In the genomic region with DNA sequence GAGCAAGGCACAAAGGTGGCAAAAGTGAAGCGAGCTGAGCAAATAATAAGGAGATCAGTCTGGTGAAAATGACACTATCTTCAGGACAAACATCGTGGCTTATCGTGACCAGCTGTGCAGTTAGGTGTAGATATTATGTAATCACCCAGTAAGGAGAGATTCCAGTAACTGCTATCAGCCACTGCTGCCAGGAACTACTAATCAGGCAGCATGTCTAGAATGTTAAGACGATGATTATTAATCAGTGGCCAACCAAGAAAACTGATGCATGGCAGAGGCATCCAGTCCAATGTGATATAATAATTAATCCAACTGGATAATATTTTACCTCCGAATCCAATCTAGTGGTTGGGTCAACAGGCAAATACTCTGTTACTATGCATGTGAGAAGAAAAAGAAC, we compare ENCODE assay signal across 14 cellular contexts.
DNase-seq lines count a peak whose midpoint lies in the region; ATAC-seq and TF ChIP-seq lines count a peak whose summit lies in the region.
"Had no signal": no experiment of that assay in that cellular context is flagged by ENCODE, and none has a peak within 500 bp of the region (broad histone marks: within the 10 kb centered on the region; RNA-seq: fewer than 3 reads in every experiment).

No MANE protein-coding gene starts in this region.

- H3F3A ChIP-seq in PC-9 (ENCODE audit: insufficient read depth, low read depth) = no peaks in the 10 kb centered on the region

- H3K9me2 ChIP-seq in PC-9 (ENCODE audit: insufficient read depth) = no peaks in the 10 kb centered on the region

- ATAC-seq in GM19397 (IDR thresholded peaks at IDR 0.05; ENCODE audit: unreplicated experiment) (no peak), GM21528 (IDR thresholded peaks at IDR 0.05; ENCODE audit: low FRiP score, unreplicated experiment) (no peak), GM18870 (IDR thresholded peaks at IDR 0.05; ENCODE audit: unreplicated experiment) (no peak)
- ATAC-seq: activated CD4-positive, CD25-positive, alpha-beta regulatory T cell treated with anti-CD3 and anti-CD28 coated beads, Interleukin-2, amount 50 U/mL, for 24 hours had no signal

- H3K79me2 ChIP-seq in ACC112 (ENCODE audit: control insufficient read depth, insufficient read depth, low read length, unreplicated experiment) (no peaks in the 10 kb centered on the region), PC-9 (ENCODE audit: low read depth) (no peaks in the 10 kb centered on the region)

- POLR2A ChIA-PET in PC-9 (lab: Charles Lee; ENCODE audit: unreplicated experiment) = interaction anchor here (0.8 to 0.9 kb wide), 2 partner anchors 19 to 355 kb away, joined by 3 to 6 read pairs; no protein-coding TSS in a partner anchor

- DNase-seq in PC-9 (no peak), fibroblast of the aortic adventitia (ENCODE audit: low read depth) (peak; percentile 81), non-pigmented ciliary epithelial cell (ENCODE audit: low read depth) (peak; percentile 72), DMS153 treated with DMSO at 0.1 percent for 48 hours (lab: John Stamatoyannopoulos, UW; ENCODE audit: unreplicated experiment) (no peak)
- DNase-seq: activated naive CD4-positive, alpha-beta T cell; C1 segment of cervical spinal cord; effector CD8-positive, alpha-beta T cell; retina; SIG-M5 had no signal

- intact Hi-C loops in PC-9 (cut with micrococcal nuclease; ENCODE audit: unreplicated experiment) = loop anchor here (5.0 kb wide), 1 partner anchor 200 kb away; no protein-coding TSS in a partner anchor

- no peak overlapping the region for H3K4me2 ChIP-seq in PC-9

- BruUV-seq in PC-9 (replicated peaks; lab: Mats Ljungman, UMichigan) = no TSS peak

- H3K9me3 ChIP-seq in PC-9 (ENCODE audit: insufficient read depth, low read depth) = no peaks in the 10 kb centered on the region

- no peaks in the 10 kb centered on the region for H4K20me1 ChIP-seq in PC-9 (ENCODE audit: insufficient read depth)

- H3K4me1 ChIP-seq in ACC112 (ENCODE audit: control insufficient read depth, insufficient read depth, low read length, unreplicated experiment) = peaks cover 41% of the 10 kb centered on the region
- peaks cover 18% of the 10 kb centered on the region for H3K4me1 ChIP-seq in PC-9 (replicated peaks; ENCODE audit: insufficient read depth)

- H3K4me3 ChIP-seq in ACC112 (ENCODE audit: low read depth, low read length) = no peak overlapping the region
- no peak overlapping the region for H3K4me3 ChIP-seq in PC-9
- H3K4me3 ChIP-seq in fibroblast of the aortic adventitia (ENCODE audit: low read depth, low read length) = no peak overlapping the region

- H3K27me3 ChIP-seq in ACC112 (ENCODE audit: insufficient read depth, low read length) (no peaks in the 10 kb centered on the region), PC-9 (ENCODE audit: insufficient read depth, low read depth) (no peaks in the 10 kb centered on the region)

- TF ChIP-seq CTCF in PC-9 (conservative IDR thresholded peaks at IDR 0.05) (no peak), fibroblast of the aortic adventitia (IDR thresholded peaks at IDR 0.05; ENCODE audit: insufficient read depth, low read length) (no peak)

- CTCF ChIA-PET in PC-9 (lab: Charles Lee) = no interaction called here

- no peaks in the 10 kb centered on the region for H3K36me3 ChIP-seq in ACC112 (ENCODE audit: insufficient read depth, low read length)
- no peaks in the 10 kb centered on the region for H3K36me3 ChIP-seq in PC-9 (ENCODE audit: low read depth)

- H2AFZ ChIP-seq in ACC112 (ENCODE audit: low read length, unreplicated experiment) = peak overlapping the region; percentile 49
- no peak overlapping the region for H2AFZ ChIP-seq in PC-9

- H3K27ac ChIP-seq in ACC112 (ENCODE audit: low read depth, low read length) (peak overlapping the region; percentile 90), PC-9 (0 out of 2 replicates have a peak overlapping the region, but pooled peaks have one; percentile 8)

Comparison
In these comparisons a context has a peak if more than half of its experiments do, and no peak if none do; other contexts are left out.
1. DNase-seq: peak in fibroblast of the aortic adventitia (single experiment) and non-pigmented ciliary epithelial cell (single experiment); none in PC-9 (0 of 2) and DMS153 treated with DMSO at 0.1 percent for 48 hours (single experiment).